10 cellular contexts compared by ENCODE assay signal in the genomic region with DNA sequence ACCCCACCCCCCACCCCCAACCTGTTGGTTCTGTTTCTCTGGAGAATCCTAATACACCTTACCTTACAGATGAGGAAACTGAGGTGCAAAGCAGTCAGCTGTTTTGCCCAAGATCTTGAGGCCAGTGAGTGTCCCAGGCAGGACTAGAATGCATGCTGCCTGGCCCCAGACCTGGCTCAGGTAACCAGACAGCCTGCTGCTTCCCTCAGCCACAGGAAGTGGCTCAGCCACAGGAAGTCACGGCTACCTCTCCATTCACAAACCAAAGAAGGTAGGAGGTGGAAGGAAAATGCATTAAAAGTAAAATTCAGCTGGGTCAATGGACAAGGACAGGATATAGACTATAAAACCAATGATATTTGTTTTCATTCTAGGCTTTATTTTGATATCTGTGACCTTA.
DNase-seq lines count a peak whose midpoint lies in the region; ATAC-seq and TF ChIP-seq lines count a peak whose summit lies in the region.
"Had no signal": no experiment of that assay in that cellular context is flagged by ENCODE, and none has a peak within 500 bp of the region (broad histone marks: within the 10 kb centered on the region; RNA-seq: fewer than 3 reads in every experiment).

No MANE protein-coding gene starts in this region.

- no peak overlapping the region for H3K27ac Mint-ChIP-seq in endodermal cell

- H3K36me3 Mint-ChIP-seq in endodermal cell (ENCODE audit: low read depth), result no peaks in the 10 kb centered on the region

- no peak overlapping the region for H3K27ac ChIP-seq in endodermal cell (ENCODE audit: low read depth, low read length)
- H3K27ac ChIP-seq: 22Rv1, SJCRH30 had no signal

- H3K9ac ChIP-seq in endodermal cell (ENCODE audit: extremely low read depth, low read length, poor library complexity, severe bottlenecking), result no peak overlapping the region

- no peaks in the 10 kb centered on the region for H3K9me3 Mint-ChIP-seq in endodermal cell

- H3K4me1 ChIP-seq in endodermal cell (ENCODE audit: control insufficient read depth, insufficient read depth, low read length), result peaks cover 10% of the 10 kb centered on the region
- H3K4me1 ChIP-seq: SJCRH30 had no signal

- ATAC-seq in HG03378 (IDR thresholded peaks at IDR 0.05; ENCODE audit: unreplicated experiment), result no peak
- ATAC-seq in GM18858 (IDR thresholded peaks at IDR 0.05; ENCODE audit: unreplicated experiment), result no peak

- peaks cover 25% of the 10 kb centered on the region for H3K4me1 Mint-ChIP-seq in endodermal cell

- no peaks in the 10 kb centered on the region for H3K36me3 ChIP-seq in endodermal cell (ENCODE audit: control insufficient read depth, insufficient read depth, low read length)
- H3K36me3 ChIP-seq: SJCRH30 had no signal

- peak; percentile 8 for DNase-seq in DMS53 (lab: John Stamatoyannopoulos, UW)
- no peak for DNase-seq in DMS53 treated with DMSO at 0.1 percent for 48 hours (lab: John Stamatoyannopoulos, UW; ENCODE audit: unreplicated experiment)
- DNase-seq in activated CD4-positive, alpha-beta T cell treated with anti-CD3 and anti-CD28 coated beads, Interleukin-2, amount 50 U/mL, for 4 hours, result peak; percentile 20 to 26
- peak; percentile 5 for DNase-seq in effector CD4-positive, alpha-beta T cell
- peak; percentile 4 for DNase-seq in stimulated activated naive CD4-positive, alpha-beta T cell treated with Interleukin-2 at 50 U/mL for 16 hours (lab: John Stamatoyannopoulos, UW)
- DNase-seq in endodermal cell, result no peak
- DNase-seq: SJCRH30 had no signal

- H3K27me3 Mint-ChIP-seq in endodermal cell (ENCODE audit: insufficient read depth), result no peaks in the 10 kb centered on the region

- no peaks in the 10 kb centered on the region for H3K9me3 ChIP-seq in endodermal cell (ENCODE audit: control insufficient read depth, low read length)
- H3K9me3 ChIP-seq: SJCRH30 had no signal

- TF ChIP-seq CTCF in endodermal cell (conservative IDR thresholded peaks at IDR 0.05), result no peak

- no peak overlapping the region for H3K4me3 ChIP-seq in endodermal cell (ENCODE audit: low read length)
- H3K4me3 ChIP-seq: SJCRH30 had no signal

- H3K4me3 Mint-ChIP-seq in endodermal cell, result no peak overlapping the region

- WGBS in endodermal cell (ENCODE audit: insufficient coverage in 1 of 2, insufficient read length in 1 of 2), 2 experiments, result no CpG with 5 or more reads among the region's 1 CpG

- H3K27me3 ChIP-seq in endodermal cell (ENCODE audit: control insufficient read depth, insufficient read depth, low read length, poor library complexity, severe bottlenecking), result no peaks in the 10 kb centered on the region
- H3K27me3 ChIP-seq: SJCRH30 had no signal

Comparison
In these comparisons a context has a peak if more than half of its experiments do, and no peak if none do; other contexts are left out.
1. DNase-seq: peak in DMS53 (single experiment), activated CD4-positive, alpha-beta T cell treated with anti-CD3 and anti-CD28 coated beads, Interleukin-2, amount 50 U/mL, for 4 hours (2 of 2), effector CD4-positive, alpha-beta T cell (single experiment) and stimulated activated naive CD4-positive, alpha-beta T cell treated with Interleukin-2 at 50 U/mL for 16 hours (single experiment); none in DMS53 treated with DMSO at 0.1 percent for 48 hours (single experiment) and endodermal cell (single experiment).